In the genomic region with DNA sequence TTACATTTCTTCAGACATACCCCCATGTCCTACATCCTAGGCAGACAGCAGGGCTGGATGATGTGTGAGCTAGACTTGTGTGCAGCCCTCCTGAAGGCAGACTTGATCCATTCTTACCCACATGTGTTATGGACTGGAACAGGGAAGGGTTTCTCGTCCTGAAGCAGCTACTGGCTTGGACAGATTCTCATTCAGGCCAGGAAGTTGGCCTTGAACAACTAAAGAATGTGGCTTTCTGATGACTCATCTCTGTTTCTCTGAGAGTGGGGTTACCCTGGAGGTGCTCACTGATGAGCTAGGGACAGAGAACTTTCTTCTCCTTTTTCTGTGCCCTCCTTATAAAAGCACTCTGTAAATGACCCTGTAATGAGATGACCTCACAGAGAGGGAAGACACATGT, we compare ENCODE assay signal across 10 cellular contexts.
DNase-seq lines count a peak whose midpoint lies in the region; ATAC-seq lines count a peak whose summit lies in the region.
"Had no signal": no experiment of that assay in that cellular context is flagged by ENCODE, and none has a peak within 500 bp of the region (broad histone marks: within the 10 kb centered on the region; RNA-seq: fewer than 3 reads in every experiment).

No MANE protein-coding gene starts in this region.

- DNase-seq in left cardiac atrium (no peak), Right ventricle myocardium inferior (ENCODE audit: missing footprints) (no peak), RPMI7951 (ENCODE audit: low read depth) (peak; percentile 13), glomerular endothelial cell (ENCODE audit: extremely low read depth, low read depth, low spot score) (peak; percentile 20), H7 (no peak)
- DNase-seq: NCI-H510A treated with DMSO at 0.1 percent for 48 hours; stimulated activated CD4-positive, alpha-beta T cell treated with anti-CD3 and anti-CD28 coated beads, Interleukin-2, amount 100 ng/mL, for 48 hours had no signal

- intact Hi-C loops in left cardiac atrium (cut with DNase I) (no loop called here), Right ventricle myocardium inferior (cut with DNase I) (no loop called here)

- ATAC-seq in left cardiac atrium (peak; percentile 23 to 89), Right ventricle myocardium inferior (no peak), GM19351 (IDR thresholded peaks at IDR 0.05; ENCODE audit: unreplicated experiment) (no peak), GM21367 (IDR thresholded peaks at IDR 0.05; ENCODE audit: unreplicated experiment) (no peak), HG02623 (IDR thresholded peaks at IDR 0.05; ENCODE audit: unreplicated experiment) (no peak)

- no peaks in the 10 kb centered on the region for H3K27me3 ChIP-seq in H7 (ENCODE audit: control insufficient read depth, insufficient read depth, low read length)

- no peaks in the 10 kb centered on the region for H3K36me3 ChIP-seq in H7 (replicated peaks; ENCODE audit: control insufficient read depth, insufficient read depth, low read length)

- no peak overlapping the region for H3K4me3 ChIP-seq in H7 (ENCODE audit: insufficient read depth, low read depth, low read length)

Comparison
In these comparisons a context has a peak if more than half of its experiments do, and no peak if none do; other contexts are left out.
1. ATAC-seq: peak in left cardiac atrium (2 of 2); none in Right ventricle myocardium inferior (single experiment), GM19351 (single experiment), GM21367 (single experiment) and HG02623 (single experiment).
2. DNase-seq: peak in RPMI7951 (single experiment) and glomerular endothelial cell (single experiment); none in left cardiac atrium (single experiment), Right ventricle myocardium inferior (single experiment) and H7 (single experiment).